26 cellular contexts compared by ENCODE assay signal in genomic region chr3:125069968-125070745, GRCh38.
"Had no signal": no experiment of that assay in that cellular context is flagged by ENCODE, and none has a peak within 500 bp of the region (broad histone marks: within the 10 kb centered on the region; RNA-seq: fewer than 3 reads in every experiment).

No MANE protein-coding gene starts in this region.

- DNase-seq: activated CD4-positive, alpha-beta T cell treated with anti-CD3 and anti-CD28 coated beads, Interleukin-2, amount 50 U/mL, for 48 hours; activated CD4-positive, CD25-positive, alpha-beta regulatory T cell; activated CD8-positive, alpha-beta memory T cell treated with anti-CD3 and anti-CD28 coated beads, Interleukin-2, amount 50 U/mL, for 4 hours; activated effector memory CD4-positive, alpha-beta T cell treated with Interleukin-2 at 50 U/mL for 16 hours; activated naive CD4-positive, alpha-beta T cell; activated T-cell treated with anti-CD3 and anti-CD28 coated beads, Interleukin-2, amount 50 U/mL, for 1 hour; aorta; caudate nucleus; MM.1S; NCI-H1105; NCI-H1436; NCI-H1694 treated with DMSO at 0.1 percent for 48 hours; NCI-H2029 treated with DMSO at 0.1 percent for 48 hours; NCI-H345; NCI-H510A; NCI-H526 treated with DMSO at 0.1 percent for 48 hours; NCI-H82; RPMI8226; T-cell; T-helper 2 cell; T1000 had no signal

- H3K27me3 ChIP-seq: breast epithelium had no signal

- H3K4me1 ChIP-seq: breast epithelium had no signal

- H3K4me3 ChIP-seq: breast epithelium, SK-N-MC had no signal

- FAIRE-seq: TTC549 had no signal

- H3K9me3 ChIP-seq: breast epithelium had no signal

- H3K27ac ChIP-seq: breast epithelium, SK-N-MC, VCaP had no signal

- ATAC-seq: Right ventricle myocardium inferior had no signal

- H3K36me3 ChIP-seq: breast epithelium had no signal
